ENCODE assay signal across 11 cellular contexts in the genomic region with DNA sequence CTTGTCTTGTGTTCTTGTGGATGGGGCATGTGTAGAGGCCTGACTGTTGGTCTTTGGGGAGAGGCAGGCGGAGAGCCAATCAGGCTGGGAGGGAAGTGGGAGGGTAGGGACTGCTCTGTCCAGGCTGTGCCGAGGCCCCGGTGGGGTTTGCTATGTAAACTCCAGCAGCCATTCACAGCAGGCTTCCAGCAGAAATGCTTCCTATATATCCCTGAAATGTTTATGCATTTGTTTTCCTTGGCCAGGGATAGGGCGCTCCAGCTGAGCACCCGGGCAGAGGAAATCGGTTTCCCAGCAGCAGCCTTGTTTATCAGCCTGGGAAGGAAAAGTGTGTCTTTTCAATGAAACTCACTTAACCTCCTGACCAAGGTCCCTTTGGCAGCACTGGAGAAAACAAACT. TPM values are rescaled to one million over a fixed set of nuclear protein-coding genes. Genes with fewer than 3 reads are reported as not detected.
A peak's percentile ranks its signal among the peaks of the same experiment; 100 is the strongest.
DNase-seq lines count a peak whose midpoint lies in the region; ATAC-seq, FAIRE-seq and TF ChIP-seq lines count a peak whose summit lies in the region.
"Had no signal": no experiment of that assay in that cellular context is flagged by ENCODE, and none has a peak within 500 bp of the region (broad histone marks: within the 10 kb centered on the region; RNA-seq: fewer than 3 reads in every experiment).

No MANE protein-coding gene starts in this region.

- DNase-seq in NCI-H345 (lab: John Stamatoyannopoulos, UW): peak; percentile 84
- DNase-seq in dermis microvascular lymphatic vessel endothelial cell (ENCODE audit: low read depth in 2 of 2): peak; percentile 69 to 95
- DNase-seq in left colon: no peak
- DNase-seq in smooth muscle cell of the brain vasculature (ENCODE audit: low read depth, low spot score): peak; percentile 82
- DNase-seq in GM12892 (ENCODE audit: insufficient read length): no peak
- no peak for DNase-seq in OCI-M1 (lab: John Stamatoyannopoulos, UW)
- DNase-seq in effector CD4-positive, alpha-beta T cell: no peak
- DNase-seq: CD8-positive, alpha-beta T cell; NCI-H226; nephron progenitor cell had no signal

- ATAC-seq in left colon (peak; percentile 42), HG02642 (IDR thresholded peaks at IDR 0.05; ENCODE audit: poor library complexity, unreplicated experiment) (no peak)
- ATAC-seq: CD8-positive, alpha-beta T cell had no signal

- FAIRE-seq in GM12892 (lab: Jason Lieb, UNC): no peak

- no peak for TF ChIP-seq POLR2A in GM12892 (IDR thresholded peaks at IDR 0.05; ENCODE audit: low read depth, low read length)

- intact Hi-C loops in left colon (cut with DNase I, micrococcal nuclease): no loop called here

RNA-seq across cellular contexts. Expression of gene AQP1, which starts 18.3 kb away (rescaled TPM):
- total RNA-seq in dermis microvascular lymphatic vessel endothelial cell (3.6 and 6.6 TPM in 2 replicates), left colon (10 to 100 TPM; 27.6 to 45.5 TPM)
- not detected for polyA plus RNA-seq in GM12892 (2012; ENCODE audit: missing spikeins)

Comparison
In these comparisons a context has a peak if more than half of its experiments do, and no peak if none do; other contexts are left out.
1. DNase-seq: peak in NCI-H345 (single experiment), dermis microvascular lymphatic vessel endothelial cell (2 of 2) and smooth muscle cell of the brain vasculature (single experiment); none in left colon (0 of 2), GM12892 (single experiment), OCI-M1 (single experiment) and effector CD4-positive, alpha-beta T cell (single experiment).